ENCODE assay signal across 1 cellular context in genomic region chr13:110965038-110965754, GRCh38.
TF ChIP-seq lines count a peak whose summit lies in the region.

No MANE protein-coding gene starts in this region.

TF ChIP-seq in HEK293, 187 proteins besides CTCF, POLR2A, EP300 and RAD21 (continued from another document):
- TF ChIP-seq GLIS1 (tag by site-specific recombination; IDR thresholded peaks at IDR 0.05), result 0 out of 2 replicates have a peak, but pooled peaks have one; percentile 12
- no peak for TF ChIP-seq ZNF292 (tag by site-specific recombination; IDR thresholded peaks at IDR 0.05; ENCODE audit: borderline replicate concordance, low read depth)
- TF ChIP-seq GLI4 (tag by site-specific recombination; IDR thresholded peaks at IDR 0.05), result peak; percentile 99
- peak; percentile 76 for TF ChIP-seq ZNF707 (tag by site-specific recombination; IDR thresholded peaks at IDR 0.05)
- TF ChIP-seq ZNF335 (tag by site-specific recombination; conservative IDR thresholded peaks at IDR 0.05), result peak; percentile 53
- peak; percentile 97 for TF ChIP-seq ZNF501 (tag by site-specific recombination; IDR thresholded peaks at IDR 0.05)
- TF ChIP-seq ZNF211 (tag by site-specific recombination; IDR thresholded peaks at IDR 0.05; ENCODE audit: low read depth), result no peak
- TF ChIP-seq FEZF1 (tag by site-specific recombination; IDR thresholded peaks at IDR 0.05), result no peak
- TF ChIP-seq ZBTB21 (tag by site-specific recombination; IDR thresholded peaks at IDR 0.05), result peak; percentile 97
- TF ChIP-seq ZBTB6 (tag by site-specific recombination; IDR thresholded peaks at IDR 0.05), result no peak
- TF ChIP-seq REPIN1 (tag by site-specific recombination; IDR thresholded peaks at IDR 0.05; ENCODE audit: low read depth), result no peak
- TF ChIP-seq ZNF18 (tag by site-specific recombination; IDR thresholded peaks at IDR 0.05), result no peak
- no peak for TF ChIP-seq ZNF214 (tag by site-specific recombination; IDR thresholded peaks at IDR 0.05; ENCODE audit: borderline replicate concordance)
- TF ChIP-seq ZNF280D (tag by site-specific recombination; IDR thresholded peaks at IDR 0.05), result peak; percentile 100
- 0 out of 2 replicates have a peak, but pooled peaks have one; percentile 77 for TF ChIP-seq ZNF747 (tag by site-specific recombination; IDR thresholded peaks at IDR 0.05)
- TF ChIP-seq, protein P1, sequence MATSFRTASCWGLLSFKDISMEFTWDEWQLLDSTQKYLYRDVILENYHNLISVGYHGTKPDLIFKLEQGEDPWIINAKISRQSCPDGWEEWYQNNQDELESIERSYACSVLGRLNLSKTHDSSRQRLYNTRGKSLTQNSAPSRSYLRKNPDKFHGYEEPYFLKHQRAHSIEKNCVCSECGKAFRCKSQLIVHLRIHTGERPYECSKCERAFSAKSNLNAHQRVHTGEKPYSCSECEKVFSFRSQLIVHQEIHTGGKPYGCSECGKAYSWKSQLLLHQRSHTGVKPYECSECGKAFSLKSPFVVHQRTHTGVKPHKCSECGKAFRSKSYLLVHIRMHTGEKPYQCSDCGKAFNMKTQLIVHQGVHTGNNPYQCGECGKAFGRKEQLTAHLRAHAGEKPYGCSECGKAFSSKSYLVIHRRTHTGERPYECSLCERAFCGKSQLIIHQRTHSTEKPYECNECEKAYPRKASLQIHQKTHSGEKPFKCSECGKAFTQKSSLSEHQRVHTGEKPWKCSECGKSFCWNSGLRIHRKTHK (tag by site-specific recombination; IDR thresholded peaks at IDR 0.05), result peak; percentile 84
- peak; percentile 100 for TF ChIP-seq ZFP37 (tag by site-specific recombination; IDR thresholded peaks at IDR 0.05)
- TF ChIP-seq ZNF777 (tag by site-specific recombination; IDR thresholded peaks at IDR 0.05; ENCODE audit: borderline replicate concordance), result no peak
- peak; percentile 52 for TF ChIP-seq REST (tag by site-specific recombination; IDR thresholded peaks at IDR 0.05)
- TF ChIP-seq HOXD13 (CRISPR knock-in tag; IDR thresholded peaks at IDR 0.05; ENCODE audit: borderline replicate concordance), result no peak
- peak; percentile 86 for TF ChIP-seq BCL6B (tag by site-specific recombination; IDR thresholded peaks at IDR 0.05)
- no peak for TF ChIP-seq ZNF404 (tag by site-specific recombination; IDR thresholded peaks at IDR 0.05)
- 0 out of 2 replicates have a peak, but pooled peaks have one; percentile 36 for TF ChIP-seq ZNF354C (tag by site-specific recombination; IDR thresholded peaks at IDR 0.05; ENCODE audit: borderline replicate concordance, low read depth)
- peak; percentile 99 for TF ChIP-seq SP7 (tag by site-specific recombination; IDR thresholded peaks at IDR 0.05)
- TF ChIP-seq OSR2 (tag by site-specific recombination; IDR thresholded peaks at IDR 0.05), result peak; percentile 24; the same call in 1 of the 2 replicates
- TF ChIP-seq ZNF169 (tag by site-specific recombination; IDR thresholded peaks at IDR 0.05), result peak; percentile 95
- no peak for TF ChIP-seq ZFP3 (tag by site-specific recombination; IDR thresholded peaks at IDR 0.05; ENCODE audit: low read depth)
- TF ChIP-seq ZNF398 (tag by site-specific recombination; IDR thresholded peaks at IDR 0.05), result peak; percentile 94
- peak; percentile 98 for TF ChIP-seq ZNF670 (tag by site-specific recombination; IDR thresholded peaks at IDR 0.05; ENCODE audit: low read depth)
- TF ChIP-seq ZNF274 (IDR thresholded peaks at IDR 0.05; ENCODE audit: low read length), result no peak
- no peak for TF ChIP-seq ZNF274 (tag by site-specific recombination; IDR thresholded peaks at IDR 0.05; ENCODE audit: borderline replicate concordance)
- TF ChIP-seq, protein P2, sequence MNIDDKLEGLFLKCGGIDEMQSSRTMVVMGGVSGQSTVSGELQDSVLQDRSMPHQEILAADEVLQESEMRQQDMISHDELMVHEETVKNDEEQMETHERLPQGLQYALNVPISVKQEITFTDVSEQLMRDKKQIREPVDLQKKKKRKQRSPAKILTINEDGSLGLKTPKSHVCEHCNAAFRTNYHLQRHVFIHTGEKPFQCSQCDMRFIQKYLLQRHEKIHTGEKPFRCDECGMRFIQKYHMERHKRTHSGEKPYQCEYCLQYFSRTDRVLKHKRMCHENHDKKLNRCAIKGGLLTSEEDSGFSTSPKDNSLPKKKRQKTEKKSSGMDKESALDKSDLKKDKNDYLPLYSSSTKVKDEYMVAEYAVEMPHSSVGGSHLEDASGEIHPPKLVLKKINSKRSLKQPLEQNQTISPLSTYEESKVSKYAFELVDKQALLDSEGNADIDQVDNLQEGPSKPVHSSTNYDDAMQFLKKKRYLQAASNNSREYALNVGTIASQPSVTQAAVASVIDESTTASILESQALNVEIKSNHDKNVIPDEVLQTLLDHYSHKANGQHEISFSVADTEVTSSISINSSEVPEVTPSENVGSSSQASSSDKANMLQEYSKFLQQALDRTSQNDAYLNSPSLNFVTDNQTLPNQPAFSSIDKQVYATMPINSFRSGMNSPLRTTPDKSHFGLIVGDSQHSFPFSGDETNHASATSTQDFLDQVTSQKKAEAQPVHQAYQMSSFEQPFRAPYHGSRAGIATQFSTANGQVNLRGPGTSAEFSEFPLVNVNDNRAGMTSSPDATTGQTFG (tag by site-specific recombination; IDR thresholded peaks at IDR 0.05; ENCODE audit: borderline replicate concordance), result peak; percentile 97
- TF ChIP-seq ZNF341 (tag by site-specific recombination; IDR thresholded peaks at IDR 0.05; ENCODE audit: low read depth), result no peak
TF ChIP-seq in HEK293: peak in this region for 99.
